9 cellular contexts compared by ENCODE assay signal in the genomic region with DNA sequence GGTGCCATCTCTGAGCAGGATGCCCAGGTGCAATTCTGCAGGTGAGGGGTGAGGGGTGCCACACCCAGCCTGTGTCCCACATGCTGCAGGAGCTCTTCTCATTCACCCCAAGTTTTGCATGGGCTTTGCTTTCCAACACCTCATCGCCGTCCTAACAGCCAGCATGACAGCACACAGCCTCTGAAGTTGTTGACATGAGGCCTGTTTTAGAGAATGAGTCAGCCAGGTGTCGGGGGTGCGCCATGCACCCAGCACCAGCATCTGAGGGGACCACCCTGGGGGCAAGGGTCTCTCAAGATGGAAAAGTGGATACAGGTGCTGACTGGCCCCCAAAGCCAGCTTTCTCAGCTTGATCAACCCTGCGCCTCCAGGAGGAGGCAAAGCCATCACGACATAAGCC.
"Had no signal": no experiment of that assay in that cellular context is flagged by ENCODE, and none has a peak within 500 bp of the region (broad histone marks: within the 10 kb centered on the region; RNA-seq: fewer than 3 reads in every experiment).

No MANE protein-coding gene starts in this region.

- FAIRE-seq: H54, HTR-8/SVneo, K562 had no signal

- H3K27ac ChIP-seq: HL-60 had no signal

- H3K9me3 Mint-ChIP-seq: H9 had no signal

- H3K4me3 Mint-ChIP-seq: H9 had no signal

- DNase-seq: GOT3, H9, HCEC 1CT, IMR-90, KG1 had no signal

- H3K4me3 ChIP-seq: K562 had no signal

- ATAC-seq: K562 had no signal
